14 cellular contexts compared by ENCODE assay signal in genomic region chr18:46398005-46398404, GRCh38.
"Had no signal": no experiment of that assay in that cellular context is flagged by ENCODE, and none has a peak within 500 bp of the region (broad histone marks: within the 10 kb centered on the region; RNA-seq: fewer than 3 reads in every experiment).

No MANE protein-coding gene starts in this region.

- H3K27ac ChIP-seq: ascending aorta, esophagus squamous epithelium, sigmoid colon, upper lobe of right lung had no signal

- H3K36me3 ChIP-seq: ascending aorta, esophagus squamous epithelium, sigmoid colon, upper lobe of right lung had no signal

- FAIRE-seq: islet of Langerhans had no signal

- ATAC-seq: activated T-cell treated with anti-CD3 and anti-CD28 coated beads, Interleukin-2, amount 50 U/mL, for 72 hours; naive thymus-derived CD8-positive, alpha-beta T cell; stimulated activated naive CD8-positive, alpha-beta T cell treated with anti-CD3 and anti-CD28 coated beads, Interleukin-15, Interleukin-2, amounts not matched to agents 100 U/mL and 50 U/mL, for 24 hours; upper lobe of right lung had no signal

- H3K27me3 ChIP-seq: ascending aorta, esophagus squamous epithelium, sigmoid colon, upper lobe of right lung had no signal

- H3K4me3 ChIP-seq: ascending aorta, esophagus squamous epithelium, sigmoid colon, upper lobe of right lung had no signal

- H3K4me1 ChIP-seq: ascending aorta, esophagus squamous epithelium, upper lobe of right lung had no signal

- DNase-seq: activated CD4-positive, alpha-beta T cell treated with anti-CD3 and anti-CD28 coated beads for 1 hour; activated CD4-positive, alpha-beta T cell treated with anti-CD3 and anti-CD28 coated beads, Interleukin-2, amount 50 U/mL, for 48 hours; activated T-cell treated with anti-CD3 and anti-CD28 coated beads, Interleukin-2, amount 50 U/mL, for 72 hours; esophagus squamous epithelium; foreskin fibroblast; mammary epithelial cell; naive thymus-derived CD8-positive, alpha-beta T cell; sigmoid colon; stimulated activated CD4-positive, alpha-beta T cell treated with anti-CD3 and anti-CD28 coated beads, Interleukin-2, amount 100 ng/mL, for 24 hours; stimulated activated naive CD8-positive, alpha-beta T cell treated with anti-CD3 and anti-CD28 coated beads, Interleukin-15, Interleukin-2, amounts not matched to agents 100 U/mL and 50 U/mL, for 24 hours; T-helper 9 cell; upper lobe of right lung had no signal

- H3K9me3 ChIP-seq: ascending aorta, esophagus squamous epithelium, sigmoid colon, upper lobe of right lung had no signal
